Comparison of ENCODE assay signal across 15 cellular contexts in genomic region chr22:38247713-38248112, GRCh38.
"Had no signal": no experiment of that assay in that cellular context is flagged by ENCODE, and none has a peak within 500 bp of the region (broad histone marks: within the 10 kb centered on the region; RNA-seq: fewer than 3 reads in every experiment).

No MANE protein-coding gene starts in this region.

- H3K4me3 Mint-ChIP-seq: activated CD8-positive, alpha-beta T cell treated with anti-CD3 and anti-CD28 coated beads for 36 hours; activated naive CD8-positive, alpha-beta T cell treated with anti-CD3 and anti-CD28 coated beads, Interleukin-2, amount 10 ng/mL, durations not matched to agents 7 days and 5 days; dendritic cell treated with granulocyte-macrophage colony-stimulating factor and Interleukin-4, amounts not matched to agents 40 ng/mL and 50 ng/mL, for 4 days; memory B cell; natural killer cell; stimulated activated naive CD8-positive, alpha-beta T cell treated with anti-CD3 and anti-CD28 coated beads, Interleukin-15, Interleukin-2, amounts not matched to agents 100 ng/mL and 50 ng/mL, for 24 hours had no signal

- ATAC-seq: activated CD8-positive, alpha-beta T cell treated with anti-CD3 and anti-CD28 coated beads for 36 hours; left lobe of liver; natural killer cell; psoas muscle had no signal

- H3K27ac ChIP-seq: psoas muscle, VCaP had no signal

- H3K27me3 ChIP-seq: transverse colon had no signal

- H3K9me3 Mint-ChIP-seq: activated CD8-positive, alpha-beta T cell treated with anti-CD3 and anti-CD28 coated beads for 36 hours; activated naive CD8-positive, alpha-beta T cell treated with anti-CD3 and anti-CD28 coated beads, Interleukin-2, amount 10 ng/mL, durations not matched to agents 7 days and 5 days; memory B cell; natural killer cell; stimulated activated naive CD8-positive, alpha-beta T cell treated with anti-CD3 and anti-CD28 coated beads, Interleukin-15, Interleukin-2, amounts not matched to agents 100 ng/mL and 50 ng/mL, for 24 hours had no signal

- H3K9me3 ChIP-seq: psoas muscle, transverse colon had no signal

- H3K27me3 Mint-ChIP-seq: activated CD8-positive, alpha-beta T cell treated with anti-CD3 and anti-CD28 coated beads for 36 hours; activated naive CD8-positive, alpha-beta T cell treated with anti-CD3 and anti-CD28 coated beads, Interleukin-2, amount 10 ng/mL, durations not matched to agents 7 days and 5 days; memory B cell; stimulated activated naive CD8-positive, alpha-beta T cell treated with anti-CD3 and anti-CD28 coated beads, Interleukin-15, Interleukin-2, amounts not matched to agents 100 ng/mL and 50 ng/mL, for 24 hours had no signal

- H3K4me3 ChIP-seq: psoas muscle, transverse colon had no signal

- DNase-seq: activated CD8-positive, alpha-beta memory T cell treated with anti-CD3 and anti-CD28 coated beads, Interleukin-2, amount 50 U/mL, for 48 hours; activated CD8-positive, alpha-beta T cell treated with anti-CD3 and anti-CD28 coated beads for 36 hours; activated naive CD8-positive, alpha-beta T cell treated with anti-CD3 and anti-CD28 coated beads, Interleukin-2, amount 10 ng/mL, durations not matched to agents 7 days and 5 days; central memory CD4-positive, alpha-beta T cell; natural killer cell; psoas muscle; stimulated activated CD4-positive, alpha-beta T cell treated with anti-CD3 and anti-CD28 coated beads, Interleukin-15, amount 100 ng/mL, for 24 hours; stimulated activated CD4-positive, alpha-beta T cell treated with anti-CD3 and anti-CD28 coated beads, Interleukin-4, amount 100 ng/mL, for 24 hours; T1000; transverse colon had no signal

- H3K27ac Mint-ChIP-seq: activated CD8-positive, alpha-beta T cell treated with anti-CD3 and anti-CD28 coated beads for 36 hours; activated naive CD8-positive, alpha-beta T cell treated with anti-CD3 and anti-CD28 coated beads, Interleukin-2, amount 10 ng/mL, durations not matched to agents 7 days and 5 days; dendritic cell treated with granulocyte-macrophage colony-stimulating factor and Interleukin-4, amounts not matched to agents 40 ng/mL and 50 ng/mL, for 4 days; memory B cell; natural killer cell; stimulated activated naive CD8-positive, alpha-beta T cell treated with anti-CD3 and anti-CD28 coated beads, Interleukin-15, Interleukin-2, amounts not matched to agents 100 ng/mL and 50 ng/mL, for 24 hours had no signal
